29 cellular contexts compared by ENCODE assay signal in genomic region chr6:167811689-167812487, GRCh38.
DNase-seq lines count a peak whose midpoint lies in the region; ATAC-seq and TF ChIP-seq lines count a peak whose summit lies in the region.
"Had no signal": no experiment of that assay in that cellular context is flagged by ENCODE, and none has a peak within 500 bp of the region (broad histone marks: within the 10 kb centered on the region; RNA-seq: fewer than 3 reads in every experiment).

No MANE protein-coding gene starts in this region.

- peak; percentile 11 for DNase-seq in NCI-H2227 (lab: John Stamatoyannopoulos, UW; ENCODE audit: unreplicated experiment)
- DNase-seq in NCI-H2227 treated with DMSO at 0.1 percent for 48 hours (lab: John Stamatoyannopoulos, UW) = no peak
- DNase-seq in NAMALWA (ENCODE audit: low spot score) = peak; percentile 19
- peak; percentile 89 for DNase-seq in NCI-H748 (lab: John Stamatoyannopoulos, UW; ENCODE audit: unreplicated experiment)
- DNase-seq in fibroblast of pulmonary artery (ENCODE audit: low read depth) = peak; percentile 39
- no peak for DNase-seq in cerebellar cortex (ENCODE audit: low spot score)
- DNase-seq: activated CD4-positive, alpha-beta memory T cell treated with anti-CD3 and anti-CD28 coated beads, Interleukin-2, amount 10 ng/mL, durations not matched to agents 7 days and 5 days; activated CD8-positive, alpha-beta memory T cell treated with anti-CD3 and anti-CD28 coated beads, Interleukin-2, amount 50 U/mL, for 48 hours; activated naive CD4-positive, alpha-beta T cell treated with anti-CD3 and anti-CD28 coated beads, Interleukin-2, amount 50 U/mL, for 16 hours; CD4-positive, CD25-positive, alpha-beta regulatory T cell; effector CD4-positive, alpha-beta T cell; GM23248; islet precursor cell; left ventricle myocardium superior; midbrain; naive thymus-derived CD4-positive, alpha-beta T cell; NCI-H1048; NCI-H446 treated with DMSO at 0.1 percent for 48 hours; nucleus accumbens; SIG-M5; stimulated activated CD4-positive, alpha-beta T cell treated with anti-CD3 and anti-CD28 coated beads, Interleukin-15, amount 100 ng/mL, for 24 hours; stimulated activated naive CD4-positive, alpha-beta T cell; SW 1271; T1000 had no signal

- no peak overlapping the region for H3K4me3 ChIP-seq in fibroblast of pulmonary artery (replicated peaks; ENCODE audit: low read depth, low read length)
- H3K4me3 ChIP-seq: breast epithelium, GM23248, prostate gland had no signal

- ATAC-seq in HG02763 (IDR thresholded peaks at IDR 0.05; ENCODE audit: unreplicated experiment) (no peak), HG03045 (IDR thresholded peaks at IDR 0.05; ENCODE audit: unreplicated experiment) (no peak)
- ATAC-seq: activated T-helper 17 cell treated with anti-CD3 and anti-CD28 coated beads, Interleukin-2, amount 50 U/mL, for 72 hours; left ventricle myocardium superior; naive thymus-derived CD4-positive, alpha-beta T cell had no signal

- no peak for TF ChIP-seq CTCF in fibroblast of pulmonary artery (IDR thresholded peaks at IDR 0.05; ENCODE audit: low read length, missing control alignments)

Comparison
In these comparisons a context has a peak if more than half of its experiments do, and no peak if none do; other contexts are left out.
1. DNase-seq: peak in NCI-H2227 (single experiment), NAMALWA (single experiment), NCI-H748 (single experiment) and fibroblast of pulmonary artery (single experiment); none in NCI-H2227 treated with DMSO at 0.1 percent for 48 hours (single experiment) and cerebellar cortex (single experiment).